19 cellular contexts compared by ENCODE assay signal in genomic region chr17:59000022-59000421, GRCh38.
"Had no signal": no experiment of that assay in that cellular context is flagged by ENCODE, and none has a peak within 500 bp of the region (broad histone marks: within the 10 kb centered on the region; RNA-seq: fewer than 3 reads in every experiment).

No MANE protein-coding gene starts in this region.

- H3K27ac Mint-ChIP-seq: nephron progenitor cell had no signal

- H3K4me2 ChIP-seq: hepatocyte had no signal

- H3K27me3 ChIP-seq: adrenal gland, dorsolateral prefrontal cortex, hepatocyte, tibial artery had no signal

- H3K4me3 ChIP-seq: adrenal gland, dorsolateral prefrontal cortex, hepatocyte, tibial artery had no signal

- H3K36me3 ChIP-seq: adrenal gland had no signal

- H3K9me3 Mint-ChIP-seq: activated naive CD4-positive, alpha-beta T cell treated with anti-CD3 and anti-CD28 coated beads for 36 hours; nephron progenitor cell; T-cell had no signal

- H3K4me3 Mint-ChIP-seq: activated naive CD4-positive, alpha-beta T cell treated with anti-CD3 and anti-CD28 coated beads for 36 hours; nephron progenitor cell had no signal

- H3K9me3 ChIP-seq: adrenal gland, tibial artery had no signal

- ATAC-seq: stimulated activated naive CD8-positive, alpha-beta T cell treated with anti-CD3 and anti-CD28 coated beads, Interleukin-15, Interleukin-2, amounts not matched to agents 100 U/mL and 50 U/mL, for 24 hours; T-cell had no signal

- H3K27me3 Mint-ChIP-seq: T-cell had no signal

- H3K27ac ChIP-seq: epithelial cell of prostate, hepatocyte, tibial artery had no signal

- DNase-seq: activated CD4-positive, alpha-beta T cell treated with anti-CD3 and anti-CD28 coated beads, Interleukin-2, amount 50 U/mL, for 4 hours; activated naive CD4-positive, alpha-beta T cell treated with anti-CD3 and anti-CD28 coated beads for 36 hours; adrenal gland; dorsolateral prefrontal cortex; foreskin fibroblast; mesendoderm; nephron progenitor cell; occipital lobe; retina; stimulated activated CD4-positive, alpha-beta T cell treated with anti-CD3 and anti-CD28 coated beads, Interleukin-12 subunit alpha, Interleukin-12 subunit beta, amount 100 ng/mL, for 4 hours; stimulated activated CD4-positive, alpha-beta T cell treated with anti-CD3 and anti-CD28 coated beads, Interleukin-1b, Interleukin-23, amount 100 ng/mL, for 48 hours; stimulated activated CD8-positive, alpha-beta memory T cell treated with anti-CD3 and anti-CD28 coated beads, Interleukin-4, amount 100 ng/mL, for 48 hours; stimulated activated naive CD8-positive, alpha-beta T cell treated with anti-CD3 and anti-CD28 coated beads, Interleukin-15, Interleukin-2, amounts not matched to agents 100 U/mL and 50 U/mL, for 24 hours; substantia nigra; T-cell; T1000; tibial artery had no signal

- H3K79me2 ChIP-seq: hepatocyte had no signal

- H2AFZ ChIP-seq: hepatocyte had no signal
